14 cellular contexts compared by ENCODE assay signal in genomic region chr18:11570770-11571169, GRCh38. TPM values are rescaled to one million over a fixed set of nuclear protein-coding genes. Genes with fewer than 3 reads are reported as not detected.
A peak's percentile ranks its signal among the peaks of the same experiment; 100 is the strongest.
DNase-seq lines count a peak whose midpoint lies in the region; ATAC-seq and TF ChIP-seq lines count a peak whose summit lies in the region.
"Had no signal": no experiment of that assay in that cellular context is flagged by ENCODE, and none has a peak within 500 bp of the region (broad histone marks: within the 10 kb centered on the region; RNA-seq: fewer than 3 reads in every experiment).

No MANE protein-coding gene starts in this region.

- no peak overlapping the region for H3K27ac ChIP-seq in OCI-LY3 (ENCODE audit: low read length)
- no peak overlapping the region for H3K27ac ChIP-seq in fibroblast of lung (ENCODE audit: insufficient read depth, low read length)
- H3K27ac ChIP-seq in upper lobe of right lung = no peak overlapping the region
- H3K27ac ChIP-seq in left ventricle myocardium inferior (replicated peaks) = no peak overlapping the region
- H3K27ac ChIP-seq: gastroesophageal sphincter had no signal

- CTCF ChIA-PET in AG04449 (lab: Yijun Ruan, JAX) = interaction anchor here (0.6 to 3.3 kb wide), 11 partner anchors 8 to 1010 kb away, joined by 3 to 36 read pairs (median 6); no protein-coding TSS in a partner anchor

- H2AFZ ChIP-seq in OCI-LY3 (ENCODE audit: low read depth, low read length) = peak overlapping the region; percentile 25; the same call in 1 of the 2 replicates
- H2AFZ ChIP-seq in fibroblast of lung (ENCODE audit: low read length) = no peak overlapping the region

- H3K36me3 ChIP-seq in OCI-LY3 (replicated peaks; ENCODE audit: low read depth, low read length) (no peaks in the 10 kb centered on the region), fibroblast of lung (ENCODE audit: control insufficient read depth, insufficient read depth, low read length) (no peaks in the 10 kb centered on the region), upper lobe of right lung (no peaks in the 10 kb centered on the region), left ventricle myocardium inferior (no peaks in the 10 kb centered on the region)
- H3K36me3 ChIP-seq: gastroesophageal sphincter had no signal

- no peak for DNase-seq in AG04449 (ENCODE audit: low read depth, low spot score)
- peak; percentile 9 for DNase-seq in GM04504 (ENCODE audit: low read depth)
- peak in 1 of 2 donors; percentile 29 for DNase-seq in fibroblast of lung (ENCODE audit: low read depth in 2 of 2)
- no peak for DNase-seq in activated T-cell treated with anti-CD3 and anti-CD28 coated beads, Interleukin-2, amount 50 U/mL, for 48 hours
- no peak for DNase-seq in dedifferentiated amniotic fluid mesenchymal stem cell (ENCODE audit: extremely low spot score)
- no peak for DNase-seq in upper lobe of right lung
- no peak for DNase-seq in left ventricle myocardium inferior
- DNase-seq: activated CD4-positive, alpha-beta T cell treated with anti-CD3 and anti-CD28 coated beads for 4 hours; activated naive CD8-positive, alpha-beta T cell treated with anti-CD3 and anti-CD28 coated beads, Interleukin-2, amount 50 U/mL, for 24 hours; NCI-H1092 had no signal

- intact Hi-C loops in upper lobe of right lung (cut with DNase I) (no loop called here), left ventricle myocardium inferior (cut with micrococcal nuclease) (no loop called here)

- no peak overlapping the region for H3K9ac ChIP-seq in OCI-LY3 (ENCODE audit: low read length)
- no peak overlapping the region for H3K9ac ChIP-seq in fibroblast of lung (ENCODE audit: insufficient read depth, low read length)

- no peak overlapping the region for H3K4me3 ChIP-seq in AG04449 (ENCODE audit: low read depth, low read length)
- H3K4me3 ChIP-seq in OCI-LY3 (ENCODE audit: low read length) = no peak overlapping the region; the same call in 1 of the 2 replicates
- H3K4me3 ChIP-seq in fibroblast of lung (replicated peaks in 1 of 4; ENCODE audit: control extremely low read depth in 1 of 4, insufficient read depth in 1 of 4, low read depth in 3 of 4, low read length in 4 of 4) = no peak overlapping the region
- H3K4me3 ChIP-seq in upper lobe of right lung = no peak overlapping the region
- no peak overlapping the region for H3K4me3 ChIP-seq in left ventricle myocardium inferior
- H3K4me3 ChIP-seq: gastroesophageal sphincter had no signal

- H3K27me3 ChIP-seq in OCI-LY3 (ENCODE audit: low read depth, low read length) = peaks cover 3% of the 10 kb centered on the region; the same call in 1 of the 2 replicates
- peaks cover 3% of the 10 kb centered on the region for H3K27me3 ChIP-seq in fibroblast of lung (ENCODE audit: control insufficient read depth, insufficient read depth, low read length)
- no peaks in the 10 kb centered on the region for H3K27me3 ChIP-seq in upper lobe of right lung
- H3K27me3 ChIP-seq in left ventricle myocardium inferior (ENCODE audit: low read depth) = peaks cover 52% of the 10 kb centered on the region

- H3K4me1 ChIP-seq in OCI-LY3 (ENCODE audit: low read length) (no peaks in the 10 kb centered on the region), fibroblast of lung (ENCODE audit: control insufficient read depth, extremely low read depth, insufficient read depth, low read length) (no peaks in the 10 kb centered on the region), upper lobe of right lung (no peaks in the 10 kb centered on the region), left ventricle myocardium inferior (no peaks in the 10 kb centered on the region)
- H3K4me1 ChIP-seq: gastroesophageal sphincter had no signal

- H3K4me2 ChIP-seq in OCI-LY3 (ENCODE audit: low read length) (peak overlapping the region; percentile 17; the same call in 1 of the 2 replicates), fibroblast of lung (ENCODE audit: extremely low read depth, insufficient read depth, low read length) (no peak overlapping the region)

- H4K20me1 ChIP-seq in OCI-LY3 (ENCODE audit: insufficient read depth, low read length) (no peaks in the 10 kb centered on the region), fibroblast of lung (ENCODE audit: control insufficient read depth, extremely low read depth, insufficient read depth, low read length) (no peaks in the 10 kb centered on the region)

- POLR2A ChIA-PET in AG04449 (lab: Yijun Ruan, JAX) = no interaction called here

- no peaks in the 10 kb centered on the region for H3K79me2 ChIP-seq in OCI-LY3 (ENCODE audit: low read length)
- no peaks in the 10 kb centered on the region for H3K79me2 ChIP-seq in fibroblast of lung (ENCODE audit: control insufficient read depth, insufficient read depth, low read length)

- TF ChIP-seq CTCF in AG04449 (IDR thresholded peaks at IDR 0.05; ENCODE audit: insufficient read depth, low read length, missing control alignments) (peak; percentile 5), OCI-LY3 (IDR thresholded peaks at IDR 0.05; ENCODE audit: low read depth, low read length) (peak; percentile 40), fibroblast of lung (conservative IDR thresholded peaks at IDR 0.05 in 1 of 2, IDR thresholded peaks at IDR 0.05 in 1 of 2; ENCODE audit: low read depth in 1 of 2, low read length in 2 of 2) (peak; percentile 27 to 41), upper lobe of right lung (IDR thresholded peaks at IDR 0.05) (no peak), left ventricle myocardium inferior (IDR thresholded peaks at IDR 0.05; ENCODE audit: borderline replicate concordance) (no peak)

- no peak for ATAC-seq in upper lobe of right lung
- ATAC-seq: activated naive CD8-positive, alpha-beta T cell treated with anti-CD3 and anti-CD28 coated beads, Interleukin-2, amount 50 U/mL, for 24 hours; gastroesophageal sphincter had no signal

- no peaks in the 10 kb centered on the region for H3K9me3 ChIP-seq in OCI-LY3 (ENCODE audit: insufficient read depth, low read length)
- H3K9me3 ChIP-seq in fibroblast of lung (ENCODE audit: control insufficient read depth, insufficient read depth, low read depth, low read length) = no peaks in the 10 kb centered on the region
- H3K9me3 ChIP-seq in upper lobe of right lung = no peaks in the 10 kb centered on the region
- H3K9me3 ChIP-seq in left ventricle myocardium inferior (replicated peaks) = no peaks in the 10 kb centered on the region
- H3K9me3 ChIP-seq: gastroesophageal sphincter had no signal

RNA-seq across cellular contexts. Expression of gene SLC35G4, which starts 38.6 kb away (rescaled TPM):
- total RNA-seq in fibroblast of lung (not detected in 2 replicates), upper lobe of right lung (not detected), left ventricle myocardium inferior (not detected)
- not detected in 2 replicates for polyA plus RNA-seq in fibroblast of lung
- not detected in 2 replicates for polyA plus RNA-seq in fibroblast of lung (2012)
- polyA minus RNA-seq in fibroblast of lung (ENCODE audit: low replicate concordance) = not detected in 2 replicates
- total RNA-seq: gastroesophageal sphincter, mesothelial cell of epicardium, skeletal muscle tissue had no signal

Comparison
In these comparisons a context has a peak if more than half of its experiments do, and no peak if none do; other contexts are left out.
1. CTCF ChIP-seq: peak in AG04449 (single experiment), OCI-LY3 (single experiment) and fibroblast of lung (2 of 2); none in upper lobe of right lung (single experiment) and left ventricle myocardium inferior (single experiment).